Comparison of ENCODE assay signal across 8 cellular contexts in the genomic region with DNA sequence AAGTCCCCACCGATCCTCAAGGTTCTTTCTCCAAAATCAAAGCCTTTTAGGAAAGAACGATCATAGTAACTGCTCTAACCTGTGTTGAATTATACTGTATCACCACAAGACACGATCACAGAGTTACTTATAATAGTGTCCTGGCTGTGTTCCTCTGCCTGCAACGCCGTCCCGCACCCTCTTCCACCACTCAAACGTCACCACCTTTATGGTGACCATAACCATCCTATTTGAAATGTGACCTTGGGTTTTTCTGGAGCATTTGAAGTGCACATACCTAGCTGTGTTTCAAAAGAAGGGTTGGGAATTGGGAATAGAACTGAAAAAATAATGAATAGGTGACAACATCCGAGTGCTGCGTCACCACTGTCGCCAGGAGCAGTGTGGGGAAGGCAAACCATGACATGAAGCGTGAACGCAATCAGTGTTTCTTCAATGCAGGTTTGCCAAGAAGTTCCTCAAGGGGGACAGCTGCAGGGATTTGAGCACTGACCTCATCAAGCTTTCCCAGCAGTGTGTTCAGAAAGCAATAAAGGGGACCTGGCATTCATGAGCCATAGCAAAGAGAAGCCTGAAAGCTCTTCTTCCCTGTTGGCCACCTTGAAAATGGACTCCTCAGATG. TPM values are rescaled to one million over a fixed set of nuclear protein-coding genes. Genes with fewer than 3 reads are reported as not detected.
DNase-seq lines count a peak whose midpoint lies in the region; ATAC-seq and TF ChIP-seq lines count a peak whose summit lies in the region.

No MANE protein-coding gene starts in this region.

- ATAC-seq in left colon (peak; percentile 24), thoracic aorta (ENCODE audit: insufficient number of reproducible peaks, low FRiP score, low read depth) (no peak)

- peak overlapping the region; percentile 60 for H3K27ac Mint-ChIP-seq in activated T-helper 2 cell treated with anti-CD3 and anti-CD28 coated beads, Interferon-gamma antibody, Interleukin-2, Interleukin-4, amounts not matched to agents 10 μg/mL and 5 μg/mL and 100 μg/mL, durations not matched to agents 14 hours and 24 hours and 36 hours

- H3K4me1 ChIP-seq in thoracic aorta (ENCODE audit: control insufficient read depth in 1 of 2, low read depth in 2 of 2): peaks cover 12 to 20% of the 10 kb centered on the region in 2 donors

- peaks cover 24% of the 10 kb centered on the region for H3K4me1 Mint-ChIP-seq in activated T-helper 2 cell treated with anti-CD3 and anti-CD28 coated beads, Interferon-gamma antibody, Interleukin-2, Interleukin-4, amounts not matched to agents 10 μg/mL and 5 μg/mL and 100 μg/mL, durations not matched to agents 14 hours and 24 hours and 36 hours (ENCODE audit: low read depth)

- peak overlapping the region; percentile 87 for H3K4me3 ChIP-seq in thoracic aorta

- H3K27ac ChIP-seq in thoracic aorta: peak overlapping the region; percentile 66 to 81

- no peaks in the 10 kb centered on the region for H3K27me3 ChIP-seq in thoracic aorta (replicated peaks; ENCODE audit: insufficient read depth)

- H3K4me3 Mint-ChIP-seq in activated T-helper 2 cell treated with anti-CD3 and anti-CD28 coated beads, Interferon-gamma antibody, Interleukin-2, Interleukin-4, amounts not matched to agents 10 μg/mL and 5 μg/mL and 100 μg/mL, durations not matched to agents 14 hours and 24 hours and 36 hours (ENCODE audit: low read depth): peak overlapping the region; percentile 82

- no peak for TF ChIP-seq CTCF in thoracic aorta (IDR thresholded peaks at IDR 0.05)

- no peaks in the 10 kb centered on the region for H3K9me3 Mint-ChIP-seq in activated T-helper 2 cell treated with anti-CD3 and anti-CD28 coated beads, Interferon-gamma antibody, Interleukin-2, Interleukin-4, amounts not matched to agents 10 μg/mL and 5 μg/mL and 100 μg/mL, durations not matched to agents 14 hours and 24 hours and 36 hours

- H3K36me3 Mint-ChIP-seq in activated T-helper 2 cell treated with anti-CD3 and anti-CD28 coated beads, Interferon-gamma antibody, Interleukin-2, Interleukin-4, amounts not matched to agents 10 μg/mL and 5 μg/mL and 100 μg/mL, durations not matched to agents 14 hours and 24 hours and 36 hours (ENCODE audit: low read depth): peaks cover 67% of the 10 kb centered on the region

- no peaks in the 10 kb centered on the region for H3K9me3 ChIP-seq in thoracic aorta

- H3K36me3 ChIP-seq in thoracic aorta: peaks cover 35% of the 10 kb centered on the region

- no peaks in the 10 kb centered on the region for H3K27me3 Mint-ChIP-seq in activated T-helper 2 cell treated with anti-CD3 and anti-CD28 coated beads, Interferon-gamma antibody, Interleukin-2, Interleukin-4, amounts not matched to agents 10 μg/mL and 5 μg/mL and 100 μg/mL, durations not matched to agents 14 hours and 24 hours and 36 hours (ENCODE audit: low read depth)

- in situ Hi-C loops in KBM-7 (cut with MboI; ENCODE audit: low pct_unique_long_range_greater_than_20kb, low sequenced_read_pairs): no loop called here

- DNase-seq in activated CD8-positive, alpha-beta memory T cell treated with anti-CD3 and anti-CD28 coated beads, Interleukin-2, amount 50 U/mL, for 48 hours: peak; percentile 45
- no peak for DNase-seq in activated CD8-positive, alpha-beta memory T cell treated with anti-CD3 and anti-CD28 coated beads, Interleukin-2, amount 50 U/mL, for 4 hours
- DNase-seq in activated T-helper 2 cell treated with anti-CD3 and anti-CD28 coated beads, Interferon-gamma antibody, Interleukin-2, Interleukin-4, amounts not matched to agents 10 μg/mL and 5 μg/mL and 100 μg/mL, durations not matched to agents 14 hours and 24 hours and 36 hours (ENCODE audit: low spot score): no peak
- DNase-seq in left colon (no peak), thoracic aorta (ENCODE audit: low spot score) (no peak), amniotic stem cell (lab: John Stamatoyannopoulos, UW) (no peak), KBM-7 (no peak), NCI-H1417 treated with DMSO at 0.1 percent for 48 hours (lab: John Stamatoyannopoulos, UW) (no peak)

- intact Hi-C loops in activated T-helper 2 cell treated with anti-CD3 and anti-CD28 coated beads, Interferon-gamma antibody, Interleukin-2, Interleukin-4, amounts not matched to agents 10 μg/mL and 5 μg/mL and 100 μg/mL, durations not matched to agents 14 hours and 24 hours and 36 hours (cut with micrococcal nuclease): loop anchor here (2.0 kb wide), 1 partner anchor 17 kb away; a partner anchor contains a TSS
- intact Hi-C loops in left colon (cut with DNase I, micrococcal nuclease): no loop called here

RNA-seq across cellular contexts. Expression of a gene that starts 0.8 kb away (rescaled TPM):
- 39.2 and 40.5 TPM in 2 replicates for total RNA-seq in activated T-helper 2 cell treated with anti-CD3 and anti-CD28 coated beads, Interferon-gamma antibody, Interleukin-2, Interleukin-4, amounts not matched to agents 10 μg/mL and 5 μg/mL and 100 μg/mL, durations not matched to agents 14 hours and 24 hours and 36 hours
- total RNA-seq in left colon (100 to 1,000 TPM; 134 to 142 TPM), thoracic aorta (10 to 100 TPM; 84.6 to 92.6 TPM)

RNA-seq across cellular contexts. Expression of a gene that starts 17.0 kb away (rescaled TPM):
- 189 and 197 TPM in 2 replicates for total RNA-seq in activated T-helper 2 cell treated with anti-CD3 and anti-CD28 coated beads, Interferon-gamma antibody, Interleukin-2, Interleukin-4, amounts not matched to agents 10 μg/mL and 5 μg/mL and 100 μg/mL, durations not matched to agents 14 hours and 24 hours and 36 hours
- 10 to 100 TPM; 44.7 to 48.2 TPM for total RNA-seq in left colon
- 10 to 100 TPM; 31.0 to 60.0 TPM for total RNA-seq in thoracic aorta

RNA-seq across cellular contexts. Expression of a gene that starts 26.2 kb away (rescaled TPM):
- total RNA-seq in activated T-helper 2 cell treated with anti-CD3 and anti-CD28 coated beads, Interferon-gamma antibody, Interleukin-2, Interleukin-4, amounts not matched to agents 10 μg/mL and 5 μg/mL and 100 μg/mL, durations not matched to agents 14 hours and 24 hours and 36 hours: 50.5 and 52.2 TPM in 2 replicates
- total RNA-seq in left colon (10 to 100 TPM; 10.6 to 11.7 TPM), thoracic aorta (100 to 1,000 TPM in 1 of 2 donors, 10 to 100 TPM in 1; 35.7 to 153 TPM)
